35 cellular contexts compared by ENCODE assay signal in the genomic region with DNA sequence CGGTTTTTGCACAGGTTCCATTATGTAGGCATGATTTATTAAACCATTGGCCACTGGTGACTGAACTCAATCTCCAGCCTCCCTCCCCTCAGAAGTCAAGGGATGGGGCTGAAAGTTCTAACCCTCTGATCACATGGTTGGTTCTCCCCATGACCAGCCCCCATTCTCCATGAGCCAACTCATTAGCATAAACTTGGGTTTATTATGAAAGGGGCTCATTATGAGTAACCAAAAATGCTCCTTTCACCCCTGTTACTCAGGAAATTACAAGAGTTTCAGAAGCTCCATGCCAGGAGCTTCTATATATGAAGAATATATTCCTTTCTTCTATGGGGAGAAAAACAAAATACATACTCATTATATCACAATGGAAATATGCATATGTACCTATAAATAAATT.
A peak's percentile ranks its signal among the peaks of the same experiment; 100 is the strongest.
DNase-seq lines count a peak whose midpoint lies in the region; ATAC-seq and TF ChIP-seq lines count a peak whose summit lies in the region.
"Had no signal": no experiment of that assay in that cellular context is flagged by ENCODE, and none has a peak within 500 bp of the region (broad histone marks: within the 10 kb centered on the region; RNA-seq: fewer than 3 reads in every experiment).

No MANE protein-coding gene starts in this region.

- no peak overlapping the region for H3K4me3 Mint-ChIP-seq in activated CD8-positive, alpha-beta T cell treated with anti-CD3 and anti-CD28 coated beads for 36 hours
- no peak overlapping the region for H3K4me3 Mint-ChIP-seq in activated CD8-positive, alpha-beta T cell treated with anti-CD3 and anti-CD28 coated beads, Interleukin-2, amount 10 ng/mL, durations not matched to agents 7 days and 5 days
- H3K4me3 Mint-ChIP-seq in activated T-cell treated with anti-CD3 and anti-CD28 coated beads, Interleukin-2, amount 50 U/mL, for 4 hours = no peak overlapping the region
- no peak overlapping the region for H3K4me3 Mint-ChIP-seq in stimulated activated naive CD8-positive, alpha-beta T cell treated with anti-CD3 and anti-CD28 coated beads, Interleukin-15, amount 100 ng/mL, for 72 hours
- H3K4me3 Mint-ChIP-seq in H9 = no peak overlapping the region
- H3K4me3 Mint-ChIP-seq: B cell; CD14-positive monocyte; CD4-positive, alpha-beta memory T cell; CD4-positive, alpha-beta T cell; CD4-positive, CD25-positive, alpha-beta regulatory T cell; CD8-positive, alpha-beta memory T cell; CD8-positive, alpha-beta T cell had no signal

- CTCF ChIA-PET in activated CD8-positive, alpha-beta T cell treated with anti-CD3 and anti-CD28 coated beads for 36 hours (lab: Charles Lee) = no interaction called here
- CTCF ChIA-PET in activated CD8-positive, alpha-beta T cell treated with anti-CD3 and anti-CD28 coated beads, Interleukin-2, amount 10 ng/mL, durations not matched to agents 7 days and 5 days (lab: Charles Lee) = no interaction called here

- no peaks in the 10 kb centered on the region for H4K20me1 ChIP-seq in H9 (ENCODE audit: control insufficient read depth, insufficient read depth, insufficient read length)
- H4K20me1 ChIP-seq: BLaER1; BLaER1 treated with 17β-estradiol and CSF1 and Interleukin-3, amounts not matched to agents 10 nM and 100 nM had no signal

- no peak overlapping the region for H4K8ac ChIP-seq in H9 (replicated peaks; ENCODE audit: insufficient read length, low read depth, low read length)

- H2AK5ac ChIP-seq in H9 (ENCODE audit: insufficient read length, low read length) = no peak overlapping the region

- no peaks in the 10 kb centered on the region for H3K4me1 ChIP-seq in H9 (ENCODE audit: insufficient read depth, low read length)
- H3K4me1 ChIP-seq: A549; BE2C; BLaER1; BLaER1 treated with 17β-estradiol and CSF1 and Interleukin-3, amounts not matched to agents 10 nM and 100 nM; Caco-2 had no signal

- H3K14ac ChIP-seq in H9 (ENCODE audit: insufficient read depth, low read length) = no peak overlapping the region

- peak; percentile 34 for ATAC-seq in activated CD8-positive, alpha-beta T cell treated with anti-CD3 and anti-CD28 coated beads for 36 hours
- ATAC-seq in activated CD8-positive, alpha-beta T cell treated with anti-CD3 and anti-CD28 coated beads, Interleukin-2, amount 10 ng/mL, durations not matched to agents 7 days and 5 days = no peak
- peak; percentile 38 to 46 for ATAC-seq in activated T-cell treated with anti-CD3 and anti-CD28 coated beads, Interleukin-2, amount 50 U/mL, for 4 hours
- peak; percentile 72 for ATAC-seq in stimulated activated naive CD8-positive, alpha-beta T cell treated with anti-CD3 and anti-CD28 coated beads, Interleukin-15, amount 100 ng/mL, for 72 hours
- no peak for ATAC-seq in stimulated activated naive CD8-positive, alpha-beta T cell treated with anti-CD3 and anti-CD28 coated beads, Interleukin-15, Interleukin-2, amounts not matched to agents 100 U/mL and 50 U/mL, for 24 hours
- ATAC-seq: A549; CD8-positive, alpha-beta T cell had no signal

- peaks cover 2% of the 10 kb centered on the region for H3K4me1 Mint-ChIP-seq in activated CD8-positive, alpha-beta T cell treated with anti-CD3 and anti-CD28 coated beads for 36 hours (ENCODE audit: low read depth)
- no peaks in the 10 kb centered on the region for H3K4me1 Mint-ChIP-seq in activated CD8-positive, alpha-beta T cell treated with anti-CD3 and anti-CD28 coated beads, Interleukin-2, amount 10 ng/mL, durations not matched to agents 7 days and 5 days (ENCODE audit: low read depth)
- no peaks in the 10 kb centered on the region for H3K4me1 Mint-ChIP-seq in activated T-cell treated with anti-CD3 and anti-CD28 coated beads, Interleukin-2, amount 50 U/mL, for 4 hours (ENCODE audit: low read depth)
- H3K4me1 Mint-ChIP-seq in stimulated activated naive CD8-positive, alpha-beta T cell treated with anti-CD3 and anti-CD28 coated beads, Interleukin-15, amount 100 ng/mL, for 72 hours = no peaks in the 10 kb centered on the region
- H3K4me1 Mint-ChIP-seq in H9 = no peaks in the 10 kb centered on the region
- H3K4me1 Mint-ChIP-seq: B cell; CD14-positive monocyte; CD4-positive, alpha-beta memory T cell; CD4-positive, CD25-positive, alpha-beta regulatory T cell; CD8-positive, alpha-beta memory T cell had no signal

- peak; percentile 8 for DNase-seq in activated CD8-positive, alpha-beta T cell treated with anti-CD3 and anti-CD28 coated beads for 36 hours
- DNase-seq in activated CD8-positive, alpha-beta T cell treated with anti-CD3 and anti-CD28 coated beads, Interleukin-2, amount 10 ng/mL, durations not matched to agents 7 days and 5 days = no peak
- no peak for DNase-seq in activated T-cell treated with anti-CD3 and anti-CD28 coated beads, Interleukin-2, amount 50 U/mL, for 4 hours
- no peak for DNase-seq in activated T-cell treated with anti-CD3 and anti-CD28 coated beads, Interleukin-2, amount 50 U/mL, for 1 hour
- no peak for DNase-seq in stimulated activated naive CD8-positive, alpha-beta T cell treated with anti-CD3 and anti-CD28 coated beads, Interleukin-15, amount 100 ng/mL, for 72 hours
- no peak for DNase-seq in stimulated activated naive CD8-positive, alpha-beta T cell treated with anti-CD3 and anti-CD28 coated beads, Interleukin-15, Interleukin-2, amounts not matched to agents 100 U/mL and 50 U/mL, for 24 hours
- DNase-seq in H9 (no peak), islet precursor cell (no peak)
- DNase-seq: 8988T; ACHN; AML-193; BE2C; C1 segment of cervical spinal cord; Caco-2; Calu3; CD4-positive, alpha-beta memory T cell; CD4-positive, alpha-beta T cell; CD4-positive, CD25-positive, alpha-beta regulatory T cell; CD8-positive, alpha-beta memory T cell; CD8-positive, alpha-beta T cell; COR-L47; DMS 273 treated with DMSO at 0.1 percent for 48 hours; DMS153; DMS53; DMS79; DMS79 treated with DMSO at 0.1 percent for 48 hours; DND-41; EL had no signal

- H2BK5ac ChIP-seq in H9 (ENCODE audit: insufficient read length, low read length) = no peak overlapping the region

- H3K79me2 ChIP-seq in H9 (ENCODE audit: insufficient read depth, low read length) = no peaks in the 10 kb centered on the region

- H3K36me3 Mint-ChIP-seq in activated CD8-positive, alpha-beta T cell treated with anti-CD3 and anti-CD28 coated beads for 36 hours (ENCODE audit: low read depth) = no peaks in the 10 kb centered on the region
- H3K36me3 Mint-ChIP-seq in activated CD8-positive, alpha-beta T cell treated with anti-CD3 and anti-CD28 coated beads, Interleukin-2, amount 10 ng/mL, durations not matched to agents 7 days and 5 days (ENCODE audit: low read depth) = no peaks in the 10 kb centered on the region
- no peaks in the 10 kb centered on the region for H3K36me3 Mint-ChIP-seq in activated T-cell treated with anti-CD3 and anti-CD28 coated beads, Interleukin-2, amount 50 U/mL, for 4 hours (ENCODE audit: insufficient read depth)
- H3K36me3 Mint-ChIP-seq in H9 (ENCODE audit: insufficient read depth in 1 of 3, low read depth in 3 of 3) = peaks cover 0 to 18% (median 5%) of the 10 kb centered on the region in 3 experiments; a peak in 3 of 7 replicates
- H3K36me3 Mint-ChIP-seq: CD14-positive monocyte; CD4-positive, alpha-beta memory T cell; CD4-positive, CD25-positive, alpha-beta regulatory T cell; CD8-positive, alpha-beta T cell had no signal

- no peak overlapping the region for H2BK15ac ChIP-seq in H9 (ENCODE audit: low read depth, low read length)

- H3K18ac ChIP-seq in H9 (ENCODE audit: insufficient read length, low read depth, low read length) = no peak overlapping the region

- no peaks in the 10 kb centered on the region for H3K79me1 ChIP-seq in H9 (ENCODE audit: insufficient read depth, low read depth, low read length, poor library complexity, severe bottlenecking)

- intact Hi-C loops in activated CD8-positive, alpha-beta T cell treated with anti-CD3 and anti-CD28 coated beads for 36 hours (cut with micrococcal nuclease) = no loop called here

- H2BK20ac ChIP-seq in H9 (ENCODE audit: low read depth, low read length, poor library complexity, severe bottlenecking) = peak overlapping the region; percentile 32

- H3T11ph ChIP-seq in H9 (ENCODE audit: low read length) = no peak overlapping the region

- H3K4me2 ChIP-seq in H9 (ENCODE audit: insufficient read depth, insufficient read length, low read length) = no peak overlapping the region
- H3K4me2 ChIP-seq: A549; BLaER1; BLaER1 treated with 17β-estradiol and CSF1 and Interleukin-3, amounts not matched to agents 10 nM and 100 nM had no signal

- peaks cover 8% of the 10 kb centered on the region for H3K9me3 ChIP-seq in H9 (ENCODE audit: control insufficient read depth, low read depth, low read length)
- H3K9me3 ChIP-seq: A549, BE2C, Caco-2 had no signal

- no peak overlapping the region for H2BK120ac ChIP-seq in H9 (ENCODE audit: low read depth, low read length, poor library complexity, severe bottlenecking)

- H3K9me3 Mint-ChIP-seq in activated CD8-positive, alpha-beta T cell treated with anti-CD3 and anti-CD28 coated beads for 36 hours = peaks cover 7% of the 10 kb centered on the region
- H3K9me3 Mint-ChIP-seq in activated CD8-positive, alpha-beta T cell treated with anti-CD3 and anti-CD28 coated beads, Interleukin-2, amount 10 ng/mL, durations not matched to agents 7 days and 5 days (ENCODE audit: insufficient read depth) = peaks cover 9% of the 10 kb centered on the region
- peaks cover 10% of the 10 kb centered on the region for H3K9me3 Mint-ChIP-seq in activated T-cell treated with anti-CD3 and anti-CD28 coated beads, Interleukin-2, amount 50 U/mL, for 4 hours
- H3K9me3 Mint-ChIP-seq in stimulated activated naive CD8-positive, alpha-beta T cell treated with anti-CD3 and anti-CD28 coated beads, Interleukin-15, amount 100 ng/mL, for 72 hours = peaks cover 8 to 23% of the 10 kb centered on the region in 2 donors
- peaks cover 18 to 19% of the 10 kb centered on the region in 2 experiments for H3K9me3 Mint-ChIP-seq in H9

- no peak for TF ChIP-seq CTCF in activated CD8-positive, alpha-beta T cell treated with anti-CD3 and anti-CD28 coated beads for 36 hours (IDR thresholded peaks at IDR 0.05)
- TF ChIP-seq CTCF in H9 (conservative IDR thresholded peaks at IDR 0.05) = no peak

- no peak overlapping the region for H3K27ac ChIP-seq in H9 (ENCODE audit: insufficient read length, low read depth, low read length)
- H3K27ac ChIP-seq: 22Rv1; A549; BLaER1; BLaER1 treated with 17β-estradiol and CSF1 and Interleukin-3, amounts not matched to agents 10 nM and 100 nM; C4-2B had no signal

- no peak overlapping the region for H2AFZ ChIP-seq in H9 (ENCODE audit: low read length)

- H2BK12ac ChIP-seq in H9 (ENCODE audit: insufficient read length, low read depth, low read length) = no peak overlapping the region

- no peaks in the 10 kb centered on the region for H3K23me2 ChIP-seq in H9 (ENCODE audit: insufficient read length, low read depth, low read length, poor library complexity, severe bottlenecking)

- no peak overlapping the region for H3K23ac ChIP-seq in H9 (ENCODE audit: insufficient read length, low read depth, low read length)

- no peak overlapping the region for H3K27ac Mint-ChIP-seq in activated CD8-positive, alpha-beta T cell treated with anti-CD3 and anti-CD28 coated beads for 36 hours
- H3K27ac Mint-ChIP-seq in activated CD8-positive, alpha-beta T cell treated with anti-CD3 and anti-CD28 coated beads, Interleukin-2, amount 10 ng/mL, durations not matched to agents 7 days and 5 days = no peak overlapping the region
- H3K27ac Mint-ChIP-seq in stimulated activated naive CD8-positive, alpha-beta T cell treated with anti-CD3 and anti-CD28 coated beads, Interleukin-15, amount 100 ng/mL, for 72 hours = no peak overlapping the region
- no peak overlapping the region for H3K27ac Mint-ChIP-seq in H9
- H3K27ac Mint-ChIP-seq: B cell; CD14-positive monocyte; CD4-positive, alpha-beta memory T cell; CD4-positive, alpha-beta T cell; CD4-positive, CD25-positive, alpha-beta regulatory T cell; CD8-positive, alpha-beta memory T cell; CD8-positive, alpha-beta T cell had no signal

- H3K9ac ChIP-seq in H9 (ENCODE audit: extremely low read depth, insufficient read length, low read length) = no peak overlapping the region
- H3K9ac ChIP-seq: BLaER1; BLaER1 treated with 17β-estradiol and CSF1 and Interleukin-3, amounts not matched to agents 10 nM and 100 nM had no signal

- no CpG with 5 or more reads among the region's 1 CpG for WGBS in H9 (ENCODE audit: extremely low coverage, insufficient read length, low lambda C conversion rate)

- no peak overlapping the region for H4K5ac ChIP-seq in H9 (ENCODE audit: insufficient read length, low read depth, low read length)

- no peak overlapping the region for H3K4ac ChIP-seq in H9 (ENCODE audit: low read depth, low read length)

- no peak overlapping the region for H4K91ac ChIP-seq in H9 (ENCODE audit: insufficient read length, low read depth, low read length)

- H3K27me3 ChIP-seq in H9 (ENCODE audit: insufficient read depth, low read length) = no peaks in the 10 kb centered on the region
- H3K27me3 ChIP-seq: BE2C; BLaER1; BLaER1 treated with 17β-estradiol and CSF1 and Interleukin-3, amounts not matched to agents 10 nM and 100 nM had no signal

- no peak overlapping the region for H3K56ac ChIP-seq in H9 (ENCODE audit: insufficient read length, low read depth, low read length)

- peaks cover 2% of the 10 kb centered on the region for H3K27me3 Mint-ChIP-seq in activated CD8-positive, alpha-beta T cell treated with anti-CD3 and anti-CD28 coated beads for 36 hours
- peaks cover 11% of the 10 kb centered on the region for H3K27me3 Mint-ChIP-seq in activated CD8-positive, alpha-beta T cell treated with anti-CD3 and anti-CD28 coated beads, Interleukin-2, amount 10 ng/mL, durations not matched to agents 7 days and 5 days (ENCODE audit: low read depth)
- H3K27me3 Mint-ChIP-seq in activated T-cell treated with anti-CD3 and anti-CD28 coated beads, Interleukin-2, amount 50 U/mL, for 4 hours (ENCODE audit: low read depth) = peaks cover 4% of the 10 kb centered on the region
- H3K27me3 Mint-ChIP-seq in stimulated activated naive CD8-positive, alpha-beta T cell treated with anti-CD3 and anti-CD28 coated beads, Interleukin-15, amount 100 ng/mL, for 72 hours = peaks cover 18% of the 10 kb centered on the region
- H3K27me3 Mint-ChIP-seq in H9 (ENCODE audit: low read depth) = no peaks in the 10 kb centered on the region; the same call in 1 of the 2 replicates
- H3K27me3 Mint-ChIP-seq: B cell had no signal

- POLR2A ChIA-PET in activated CD8-positive, alpha-beta T cell treated with anti-CD3 and anti-CD28 coated beads for 36 hours (lab: Charles Lee) = no interaction called here
- POLR2A ChIA-PET in activated CD8-positive, alpha-beta T cell treated with anti-CD3 and anti-CD28 coated beads, Interleukin-2, amount 10 ng/mL, durations not matched to agents 7 days and 5 days (lab: Charles Lee) = no interaction called here

Comparison
In these comparisons a context has a peak if more than half of its experiments do, and no peak if none do; other contexts are left out.
1. ATAC-seq: peak in activated CD8-positive, alpha-beta T cell treated with anti-CD3 and anti-CD28 coated beads for 36 hours (single experiment), activated T-cell treated with anti-CD3 and anti-CD28 coated beads, Interleukin-2, amount 50 U/mL, for 4 hours (2 of 2) and stimulated activated naive CD8-positive, alpha-beta T cell treated with anti-CD3 and anti-CD28 coated beads, Interleukin-15, amount 100 ng/mL, for 72 hours (single experiment); none in activated CD8-positive, alpha-beta T cell treated with anti-CD3 and anti-CD28 coated beads, Interleukin-2, amount 10 ng/mL, durations not matched to agents 7 days and 5 days (single experiment) and stimulated activated naive CD8-positive, alpha-beta T cell treated with anti-CD3 and anti-CD28 coated beads, Interleukin-15, Interleukin-2, amounts not matched to agents 100 U/mL and 50 U/mL, for 24 hours (single experiment).